In the genomic region with DNA sequence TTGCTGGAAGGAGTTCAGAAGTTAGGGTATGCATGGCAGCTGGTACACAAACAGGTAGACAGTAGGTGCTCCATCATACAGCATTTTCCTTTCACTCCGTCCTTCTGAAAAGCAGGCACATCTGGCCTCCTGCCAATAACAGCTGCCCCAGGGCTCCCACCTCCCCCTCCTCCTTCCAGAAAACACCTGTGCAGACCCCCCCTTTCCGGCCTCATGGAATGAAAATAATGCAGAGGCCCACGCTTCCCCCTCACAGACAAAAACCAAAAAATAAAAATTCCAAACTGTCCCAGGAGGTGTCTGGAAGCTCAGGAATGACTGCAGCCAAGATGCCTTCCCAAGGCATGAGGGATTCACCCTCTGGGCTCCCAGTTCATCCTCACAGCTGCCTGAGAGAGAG, we compare ENCODE assay signal across 16 cellular contexts.
DNase-seq lines count a peak whose midpoint lies in the region; ATAC-seq and FAIRE-seq lines count a peak whose summit lies in the region.
"Had no signal": no experiment of that assay in that cellular context is flagged by ENCODE, and none has a peak within 500 bp of the region (broad histone marks: within the 10 kb centered on the region; RNA-seq: fewer than 3 reads in every experiment).

No MANE protein-coding gene starts in this region.

- no peak for ATAC-seq in GM21528 (IDR thresholded peaks at IDR 0.05; ENCODE audit: low FRiP score, unreplicated experiment)
- no peak for ATAC-seq in HG03432 (IDR thresholded peaks at IDR 0.05; ENCODE audit: unreplicated experiment)
- ATAC-seq: HepG2 had no signal

- peak; percentile 98 for FAIRE-seq in urothelium cell line (lab: Jason Lieb, UNC)
- FAIRE-seq: GM18507, H54, HepG2 had no signal

- DNase-seq in LHCN-M2 (ENCODE audit: low read depth): peak; percentile 7
- DNase-seq in NCI-H2171 (lab: John Stamatoyannopoulos, UW): peak; percentile 50
- DNase-seq in left kidney (ENCODE audit: low read depth, low spot score): peak; percentile 22
- peak; percentile 80 for DNase-seq in urothelium cell line (ENCODE audit: low spot score)
- DNase-seq in DMS153 (lab: John Stamatoyannopoulos, UW): no peak
- DNase-seq: Kasumi-1, MV-4-11, NCI-H2029, RPMI8226, SHP77, T-helper 1 cell had no signal
